In genomic region chr22:49008682-49009235, GRCh38 we compare ENCODE assay signal across 16 cellular contexts.
"Had no signal": no experiment of that assay in that cellular context is flagged by ENCODE, and none has a peak within 500 bp of the region (broad histone marks: within the 10 kb centered on the region; RNA-seq: fewer than 3 reads in every experiment).

No MANE protein-coding gene starts in this region.

- H3K27ac Mint-ChIP-seq: activated naive CD8-positive, alpha-beta T cell; activated T-helper 2 cell treated with anti-CD3 and anti-CD28 coated beads, Interferon-gamma antibody, Interleukin-2, Interleukin-4, amounts not matched to agents 10 μg/mL and 5 μg/mL and 100 μg/mL, durations not matched to agents 14 hours and 24 hours and 36 hours; mesothelial cell of epicardium; neural progenitor cell had no signal

- DNase-seq: activated CD4-positive, alpha-beta T cell treated with anti-CD3 and anti-CD28 coated beads, Interleukin-2, amount 50 U/mL, for 48 hours; amygdala; foreskin melanocyte; islet precursor cell; SJCRH30; stimulated activated CD4-positive, alpha-beta T cell treated with anti-CD3 and anti-CD28 coated beads, Interleukin-2, amount 100 ng/mL, for 24 hours; stimulated activated naive CD4-positive, alpha-beta T cell; uterus had no signal

- H3K9me3 Mint-ChIP-seq: activated T-helper 2 cell treated with anti-CD3 and anti-CD28 coated beads, Interferon-gamma antibody, Interleukin-2, Interleukin-4, amounts not matched to agents 10 μg/mL and 5 μg/mL and 100 μg/mL, durations not matched to agents 14 hours and 24 hours and 36 hours had no signal

- H3K36me3 ChIP-seq: breast epithelium, neural progenitor cell, SJCRH30, suprapubic skin, uterus had no signal

- H3K4me3 Mint-ChIP-seq: activated naive CD8-positive, alpha-beta T cell; mesothelial cell of epicardium; neural progenitor cell had no signal

- H3K4me1 Mint-ChIP-seq: mesothelial cell of epicardium had no signal

- H3K27ac ChIP-seq: breast epithelium, neural progenitor cell, SJCRH30, suprapubic skin, uterus had no signal

- H3K4me1 ChIP-seq: breast epithelium, neural progenitor cell, SJCRH30, suprapubic skin, uterus had no signal

- H3K27me3 ChIP-seq: neural progenitor cell, uterus had no signal

- H3K36me3 Mint-ChIP-seq: activated naive CD8-positive, alpha-beta T cell; mesothelial cell of epicardium; neural progenitor cell had no signal

- ATAC-seq: activated CD4-positive, CD25-positive, alpha-beta regulatory T cell treated with anti-CD3 and anti-CD28 coated beads, Interleukin-2, amount 50 U/mL, for 24 hours; right cardiac atrium had no signal

- H3K9me3 ChIP-seq: SJCRH30, suprapubic skin, uterus had no signal

- H3K27me3 Mint-ChIP-seq: activated naive CD8-positive, alpha-beta T cell had no signal

- H3K4me3 ChIP-seq: breast epithelium, neural progenitor cell, SJCRH30, suprapubic skin, uterus had no signal

- H3K9ac ChIP-seq: neural progenitor cell had no signal
